Comparison of ENCODE assay signal across 8 cellular contexts in the genomic region with DNA sequence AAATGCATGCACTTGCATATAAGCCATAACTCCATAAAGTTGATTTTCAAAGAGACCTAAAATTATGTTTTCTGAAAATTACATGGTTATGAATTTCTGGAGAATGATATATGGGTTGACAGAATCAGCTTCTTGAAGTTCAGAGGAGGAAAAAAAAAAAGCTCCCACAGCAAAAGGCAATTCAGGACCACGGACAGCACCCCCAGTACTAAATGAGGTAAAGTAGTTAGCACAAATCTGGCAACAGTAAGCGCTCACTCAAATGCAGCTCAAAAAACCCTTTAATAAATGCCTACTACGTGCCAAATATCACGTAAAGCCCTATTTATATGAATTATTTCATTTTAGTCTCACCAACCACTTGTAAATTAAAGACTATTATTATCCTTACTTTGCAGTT.
A peak's percentile ranks its signal among the peaks of the same experiment; 100 is the strongest.
DNase-seq lines count a peak whose midpoint lies in the region; ATAC-seq and TF ChIP-seq lines count a peak whose summit lies in the region.

No MANE protein-coding gene starts in this region.

- H3K4me3 Mint-ChIP-seq in Calu3 (ENCODE audit: low read depth, unreplicated experiment), result no peak overlapping the region

- no peak for TF ChIP-seq EP300 in esophagus muscularis mucosa (IDR thresholded peaks at IDR 0.05)

- H2BK120ac ChIP-seq in mesendoderm (ENCODE audit: low read depth, low read length), result no peak overlapping the region

- H3K9me3 ChIP-seq in esophagus muscularis mucosa, result peaks cover 0 to 5% (median 0%) of the 10 kb centered on the region in 4 donors

- H4K8ac ChIP-seq in mesendoderm (ENCODE audit: low read depth, low read length), result no peak overlapping the region

- no TSS peak for BruUV-seq in Calu3 (replicated peaks; lab: Mats Ljungman, UMichigan)

- H3K4me2 ChIP-seq in mesendoderm (ENCODE audit: low read length), result no peak overlapping the region

- no peak overlapping the region for H3K18ac ChIP-seq in mesendoderm (ENCODE audit: low read length)

- TF ChIP-seq POLR2A in esophagus muscularis mucosa (IDR thresholded peaks at IDR 0.05; ENCODE audit: low read depth), result no peak

- no CpG with 5 or more reads among the region's 4 CpGs for WGBS in mesendoderm (ENCODE audit: extremely low coverage, insufficient coverage, low lambda C conversion rate)
- WGBS in esophagus muscularis mucosa, result 10% methylated on average over 4 of the region's 4 CpGs

- H3K27ac ChIP-seq in mesendoderm (ENCODE audit: low read depth, low read length), result no peak overlapping the region
- H3K27ac ChIP-seq in esophagus muscularis mucosa (replicated peaks in 1 of 4), result no peak overlapping the region

- no peak overlapping the region for H2AK5ac ChIP-seq in mesendoderm (ENCODE audit: low read length)

- peaks cover 16% of the 10 kb centered on the region for H3K9me3 Mint-ChIP-seq in Calu3 (ENCODE audit: low read depth, unreplicated experiment)

- intact Hi-C loops in Calu3 (cut with micrococcal nuclease; ENCODE audit: unreplicated experiment) (no loop called here), esophagus muscularis mucosa (cut with DNase I) (no loop called here)

- H3K27me3 ChIP-seq in mesendoderm (ENCODE audit: insufficient read depth, low read length, poor library complexity), result no peaks in the 10 kb centered on the region
- peaks cover 0 to 4% (median 0%) of the 10 kb centered on the region in 4 donors for H3K27me3 ChIP-seq in esophagus muscularis mucosa

- peak; percentile 20 for DNase-seq in Calu3
- peak; percentile 62 for DNase-seq in LHCN-M2 (ENCODE audit: low read depth)
- DNase-seq in astrocyte of the cerebellum (ENCODE audit: low read depth), result peak; percentile 32
- DNase-seq in mesendoderm, result peak; percentile 79
- no peak for DNase-seq in esophagus muscularis mucosa (ENCODE audit: extremely low spot score)
- DNase-seq in cerebellar nuclear complex (lab: John Stamatoyannopoulos, UW), result no peak
- no peak for DNase-seq in HuH-7.5 (ENCODE audit: low spot score)

- CTCF ChIA-PET in Calu3 (lab: Charles Lee), result no interaction called here

- peaks cover 9% of the 10 kb centered on the region for H3K79me1 ChIP-seq in mesendoderm (ENCODE audit: low read length)

- H3K27me3 Mint-ChIP-seq in Calu3 (ENCODE audit: unreplicated experiment), result no peaks in the 10 kb centered on the region

- in situ Hi-C loops in astrocyte of the cerebellum (cut with HindIII; ENCODE audit: low sequenced_read_pairs), result no loop called here

- no peak overlapping the region for H3K9ac ChIP-seq in mesendoderm (ENCODE audit: low read length)

- no peak overlapping the region for H3K4ac ChIP-seq in mesendoderm (ENCODE audit: low read depth, low read length)

- no peaks in the 10 kb centered on the region for H3K4me1 ChIP-seq in mesendoderm (ENCODE audit: control insufficient read depth, low read depth, low read length)
- H3K4me1 ChIP-seq in esophagus muscularis mucosa, result no peaks in the 10 kb centered on the region

- no peak overlapping the region for H3K27ac Mint-ChIP-seq in Calu3 (ENCODE audit: unreplicated experiment)

- H3K36me3 ChIP-seq in mesendoderm (ENCODE audit: control insufficient read depth, insufficient read depth, low read length) (no peaks in the 10 kb centered on the region), esophagus muscularis mucosa (no peaks in the 10 kb centered on the region)

- H2BK5ac ChIP-seq in mesendoderm (ENCODE audit: low read length), result no peak overlapping the region

- H3K56ac ChIP-seq in mesendoderm (ENCODE audit: low read length), result no peak overlapping the region

- H4K5ac ChIP-seq in mesendoderm (ENCODE audit: low read length), result no peak overlapping the region

- no peak overlapping the region for H3K23ac ChIP-seq in mesendoderm (ENCODE audit: low read length)

- H3K4me3 ChIP-seq in astrocyte of the cerebellum (ENCODE audit: low read depth, low read length) (no peak overlapping the region), mesendoderm (ENCODE audit: low read length) (no peak overlapping the region), esophagus muscularis mucosa (no peak overlapping the region)

- peaks cover 2% of the 10 kb centered on the region for H3K79me2 ChIP-seq in mesendoderm (ENCODE audit: control insufficient read depth, insufficient read depth, low read length)

- ATAC-seq in GM21423 (IDR thresholded peaks at IDR 0.05; ENCODE audit: unreplicated experiment), result no peak

- H3K4me1 Mint-ChIP-seq in Calu3 (ENCODE audit: low read depth, unreplicated experiment), result no peaks in the 10 kb centered on the region

- no peaks in the 10 kb centered on the region for H3K36me3 Mint-ChIP-seq in Calu3 (ENCODE audit: insufficient read depth, unreplicated experiment)

- TF ChIP-seq CTCF in Calu3 (IDR thresholded peaks at IDR 0.05; ENCODE audit: unreplicated experiment) (no peak), astrocyte of the cerebellum (IDR thresholded peaks at IDR 0.05; ENCODE audit: low read depth, low read length, missing control alignments) (no peak), esophagus muscularis mucosa (IDR thresholded peaks at IDR 0.05) (no peak)

- no peak overlapping the region for H2BK15ac ChIP-seq in mesendoderm (replicated peaks; ENCODE audit: low read depth)

Comparison
In these comparisons a context has a peak if more than half of its experiments do, and no peak if none do; other contexts are left out.
1. DNase-seq: peak in Calu3 (single experiment), LHCN-M2 (single experiment), astrocyte of the cerebellum (single experiment) and mesendoderm (single experiment); none in esophagus muscularis mucosa (single experiment), cerebellar nuclear complex (0 of 2) and HuH-7.5 (single experiment).